In the genomic region with DNA sequence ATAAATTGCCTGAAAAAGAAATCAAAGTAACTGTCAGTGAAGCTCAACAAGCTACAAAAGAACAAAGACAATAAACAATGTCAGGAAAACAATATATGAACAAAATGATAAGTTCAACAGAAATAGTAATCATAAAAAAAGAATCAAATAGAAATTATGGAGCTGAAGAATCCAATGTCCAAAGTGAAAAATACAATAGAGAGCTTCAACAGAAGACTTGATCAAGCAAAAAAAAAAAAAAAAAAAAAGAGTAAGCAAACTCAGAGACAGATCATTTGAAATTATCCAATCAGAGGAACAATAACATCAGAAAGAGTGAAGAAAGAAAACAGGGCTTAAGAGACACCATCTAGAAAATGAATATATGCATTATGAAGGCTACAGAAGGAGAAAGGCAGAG, we compare ENCODE assay signal across 28 cellular contexts.
"Had no signal": no experiment of that assay in that cellular context is flagged by ENCODE, and none has a peak within 500 bp of the region (broad histone marks: within the 10 kb centered on the region; RNA-seq: fewer than 3 reads in every experiment).

No MANE protein-coding gene starts in this region.

- H3K9me3 ChIP-seq: gastrocnemius medialis had no signal

- H3K79me2 ChIP-seq: hepatocyte had no signal

- H3K36me3 ChIP-seq: esophagus muscularis mucosa, esophagus squamous epithelium, gastrocnemius medialis, gastroesophageal sphincter, heart left ventricle, heart right ventricle had no signal

- H3K27me3 ChIP-seq: dorsolateral prefrontal cortex, esophagus muscularis mucosa, esophagus squamous epithelium, foreskin keratinocyte, gastrocnemius medialis, gastroesophageal sphincter, heart left ventricle, heart right ventricle, hepatocyte had no signal

- H2AFZ ChIP-seq: hepatocyte had no signal

- ATAC-seq: effector memory CD8-positive, alpha-beta T cell; esophagus mucosa; foreskin keratinocyte; gastrocnemius medialis; gastroesophageal sphincter; heart left ventricle; heart right ventricle had no signal

- H3K4me2 ChIP-seq: hepatocyte had no signal

- H3K27ac ChIP-seq: coronary artery, dorsolateral prefrontal cortex, epithelial cell of prostate, esophagus muscularis mucosa, esophagus squamous epithelium, foreskin keratinocyte, gastrocnemius medialis, gastroesophageal sphincter, heart left ventricle, heart right ventricle, hepatocyte had no signal

- H3K4me3 ChIP-seq: coronary artery, dorsolateral prefrontal cortex, esophagus muscularis mucosa, esophagus squamous epithelium, gastroesophageal sphincter, heart left ventricle, heart right ventricle, hepatocyte had no signal

- DNase-seq: cortex of kidney; dermis blood vessel endothelial cell; dorsolateral prefrontal cortex; effector CD4-positive, alpha-beta T cell; effector CD8-positive, alpha-beta T cell; effector memory CD4-positive, alpha-beta T cell; effector memory CD8-positive, alpha-beta T cell; endodermal cell; erythroblast; esophagus squamous epithelium; foreskin fibroblast; foreskin keratinocyte; foreskin melanocyte; gastrocnemius medialis; glutamatergic neuron; head of caudate nucleus; heart left ventricle; heart right ventricle; hippocampal formation had no signal

- H3K4me1 ChIP-seq: esophagus muscularis mucosa, esophagus squamous epithelium, foreskin keratinocyte, gastrocnemius medialis, gastroesophageal sphincter, heart left ventricle, heart right ventricle had no signal

- FAIRE-seq: endometrium, endothelial cell of umbilical vein, frontal cortex had no signal
